Comparison of ENCODE assay signal across 8 cellular contexts in genomic region chr17:40123811-40124114, GRCh38. TPM values are rescaled to one million over a fixed set of nuclear protein-coding genes. Genes with fewer than 3 reads are reported as not detected.
A peak's percentile ranks its signal among the peaks of the same experiment; 100 is the strongest.
DNase-seq lines count a peak whose midpoint lies in the region; ATAC-seq and TF ChIP-seq lines count a peak whose summit lies in the region.

No MANE protein-coding gene starts in this region.

- H3K27me3 ChIP-seq in left lung (no peaks in the 10 kb centered on the region), suprapubic skin (no peaks in the 10 kb centered on the region)

- TF ChIP-seq EP300 in suprapubic skin (IDR thresholded peaks at IDR 0.05), result no peak

- DNase-seq in T-helper 1 cell, result no peak
- no peak for DNase-seq in left lung
- DNase-seq in suprapubic skin (ENCODE audit: low spot score in 2 of 2), result no peak
- no peak for DNase-seq in HEK293T (ENCODE audit: extremely low spot score)
- DNase-seq in NCI-H82 treated with DMSO at 0.1 percent for 48 hours (lab: John Stamatoyannopoulos, UW; ENCODE audit: unreplicated experiment), result no peak
- DNase-seq in KG1 (lab: John Stamatoyannopoulos, UW), result no peak

- H3K4me3 ChIP-seq in left lung, result peak overlapping the region; percentile 98 to 99
- peak overlapping the region; percentile 99 for H3K4me3 ChIP-seq in suprapubic skin

- H3K27me3 Mint-ChIP-seq in T-helper 1 cell treated with Interleukin-12 subunit alpha and Interleukin-12 subunit beta and Interleukin-4 antibody, amounts not matched to agents 30 μg/mL and 1 μg/mL, for 36 hours (ENCODE audit: low read depth), result no peaks in the 10 kb centered on the region

- H3K36me3 Mint-ChIP-seq in T-helper 1 cell treated with Interleukin-12 subunit alpha and Interleukin-12 subunit beta and Interleukin-4 antibody, amounts not matched to agents 30 μg/mL and 1 μg/mL, for 36 hours (ENCODE audit: low read depth), result peaks cover 20% of the 10 kb centered on the region

- H3K27ac Mint-ChIP-seq in T-helper 1 cell treated with Interleukin-12 subunit alpha and Interleukin-12 subunit beta and Interleukin-4 antibody, amounts not matched to agents 30 μg/mL and 1 μg/mL, for 36 hours, result peak overlapping the region; percentile 88

- TF ChIP-seq CTCF in left lung (IDR thresholded peaks at IDR 0.05) (no peak), suprapubic skin (IDR thresholded peaks at IDR 0.05) (no peak)

- CTCF ChIA-PET in HEK293T (lab: Yijun Ruan, JAX), result interaction anchor here (1.1 to 3.7 kb wide), 3 partner anchors 10 to 45 kb away, joined by 6 to 22 read pairs (median 6); no protein-coding TSS in a partner anchor

- no peak for ATAC-seq in left lung

- peaks cover 32% of the 10 kb centered on the region for H3K4me1 Mint-ChIP-seq in T-helper 1 cell treated with Interleukin-12 subunit alpha and Interleukin-12 subunit beta and Interleukin-4 antibody, amounts not matched to agents 30 μg/mL and 1 μg/mL, for 36 hours (ENCODE audit: low read depth)

- H3K4me1 ChIP-seq in left lung (peaks cover 10 to 57% of the 10 kb centered on the region in 2 donors), suprapubic skin (peaks cover 38% of the 10 kb centered on the region)

- no peak for TF ChIP-seq POLR2A in suprapubic skin (IDR thresholded peaks at IDR 0.05)

- peak overlapping the region; percentile 96 for H3K4me3 Mint-ChIP-seq in T-helper 1 cell treated with Interleukin-12 subunit alpha and Interleukin-12 subunit beta and Interleukin-4 antibody, amounts not matched to agents 30 μg/mL and 1 μg/mL, for 36 hours

- H3K9me3 Mint-ChIP-seq in T-helper 1 cell treated with Interleukin-12 subunit alpha and Interleukin-12 subunit beta and Interleukin-4 antibody, amounts not matched to agents 30 μg/mL and 1 μg/mL, for 36 hours, result no peaks in the 10 kb centered on the region

- H3K9me3 ChIP-seq in left lung, result no peaks in the 10 kb centered on the region
- no peaks in the 10 kb centered on the region for H3K9me3 ChIP-seq in suprapubic skin

- WGBS in suprapubic skin, result 0% methylated on average over 2 of the region's 2 CpGs

- H3K27ac ChIP-seq in angular gyrus (ENCODE audit: low read depth, low read length) (peak overlapping the region; percentile 92), left lung (peak overlapping the region; percentile 95 to 98), suprapubic skin (peak overlapping the region; percentile 99)

- intact Hi-C loops in left lung (cut with DNase I), result no loop called here

- peaks cover 0 to 33% of the 10 kb centered on the region in 2 donors for H3K36me3 ChIP-seq in left lung
- H3K36me3 ChIP-seq in suprapubic skin, result peaks cover 34% of the 10 kb centered on the region

- POLR2A ChIA-PET in HEK293T (lab: Yijun Ruan, JAX), result interaction anchor here (0.9 to 10.8 kb wide), 7 partner anchors 9 to 59 kb away, joined by 3 to 135 read pairs (median 5); partner anchors contain the start of genes CASC3 and NR1D1

TF ChIP-seq in HEK293T, 16 proteins besides CTCF, POLR2A, EP300 and RAD21:
- TF ChIP-seq FOXA1 (IDR thresholded peaks at IDR 0.05), result no peak
- no peak for TF ChIP-seq ELF4 (IDR thresholded peaks at IDR 0.05)
- no peak for TF ChIP-seq ZNF384 (IDR thresholded peaks at IDR 0.05)
- TF ChIP-seq FOXK2 (IDR thresholded peaks at IDR 0.05), result no peak
- TF ChIP-seq TARDBP (IDR thresholded peaks at IDR 0.05), result no peak

RNA-seq across cellular contexts. Expression of gene MSL1, which starts 2.0 kb away (rescaled TPM):
- total RNA-seq in left lung (100 to 1,000 TPM in 1 of 2 donors, 10 to 100 TPM in 1; 84.1 to 112 TPM), suprapubic skin (100 to 1,000 TPM in 1 of 4 donors, 10 to 100 TPM in 3; 69.3 to 166 (median 86.9) TPM)

RNA-seq across cellular contexts. Expression of gene CASC3, which starts 16.6 kb away (rescaled TPM):
- 10 to 100 TPM; 63.4 to 98.8 TPM for total RNA-seq in left lung
- total RNA-seq in suprapubic skin, result 10 to 100 TPM; 42.9 to 92.5 (median 61.2) TPM

RNA-seq across cellular contexts. Expression of gene NR1D1, which starts 23.4 kb away (rescaled TPM):
- total RNA-seq in left lung (10 to 100 TPM in 1 of 2 donors, 1 to 10 TPM in 1; 6.5 to 11.4 TPM), suprapubic skin (100 to 1,000 TPM in 2 of 4 donors, 10 to 100 TPM in 2; 62.1 to 184 (median 96.0) TPM)

RNA-seq across cellular contexts. Expression of gene RAPGEFL1, which starts 53.5 kb away (rescaled TPM):
- 10 to 100 TPM in 1 of 2 donors, 1 to 10 TPM in 1; 7.4 to 13.1 TPM for total RNA-seq in left lung
- total RNA-seq in suprapubic skin, result 100 to 1,000 TPM; 221 to 547 (median 297) TPM

Comparison
In these comparisons a context has a peak if more than half of its experiments do, and no peak if none do; other contexts are left out.
1. RNA of gene NR1D1, which starts 23.4 kb away (total RNA-seq): 62.1 to 184 TPM in suprapubic skin; 6.5 to 11.4 TPM in left lung; every median in the first group is over 4 times any median in the second.
2. Peak in every context shown above with its lines, with median percentiles within 50 percentile points of each other: H3K27ac ChIP-seq.